In genomic region chr4:121800638-121800960, GRCh38 we compare ENCODE assay signal across 1 cellular context.
TF ChIP-seq lines count a peak whose summit lies in the region.

No MANE protein-coding gene starts in this region.

TF ChIP-seq in HepG2, 621 proteins besides CTCF, POLR2A, EP300 and RAD21:
- TF ChIP-seq TMF1 (CRISPR knock-in tag; IDR thresholded peaks at IDR 0.05; ENCODE audit: low read depth) (0 out of 2 replicates have a peak, but pooled peaks have one; percentile 1), ZNF563 (CRISPR knock-in tag; IDR thresholded peaks at IDR 0.05) (no peak), IRX3 (CRISPR knock-in tag; IDR thresholded peaks at IDR 0.05; ENCODE audit: borderline replicate concordance, low read depth) (0 out of 2 replicates have a peak, but pooled peaks have one; percentile 4), ZC3H4 (CRISPR knock-in tag; IDR thresholded peaks at IDR 0.05; ENCODE audit: borderline replicate concordance) (peak; percentile 82), ZNF687 (CRISPR knock-in tag; IDR thresholded peaks at IDR 0.05) (no peak), PRPF4 (IDR thresholded peaks at IDR 0.05; ENCODE audit: low read depth, low read length, poor library complexity, severe bottlenecking) (peak; percentile 54), ZNF570 (CRISPR knock-in tag; IDR thresholded peaks at IDR 0.05; ENCODE audit: borderline replicate concordance) (no peak)
